Comparison of ENCODE assay signal across 1 cellular context in the genomic region with DNA sequence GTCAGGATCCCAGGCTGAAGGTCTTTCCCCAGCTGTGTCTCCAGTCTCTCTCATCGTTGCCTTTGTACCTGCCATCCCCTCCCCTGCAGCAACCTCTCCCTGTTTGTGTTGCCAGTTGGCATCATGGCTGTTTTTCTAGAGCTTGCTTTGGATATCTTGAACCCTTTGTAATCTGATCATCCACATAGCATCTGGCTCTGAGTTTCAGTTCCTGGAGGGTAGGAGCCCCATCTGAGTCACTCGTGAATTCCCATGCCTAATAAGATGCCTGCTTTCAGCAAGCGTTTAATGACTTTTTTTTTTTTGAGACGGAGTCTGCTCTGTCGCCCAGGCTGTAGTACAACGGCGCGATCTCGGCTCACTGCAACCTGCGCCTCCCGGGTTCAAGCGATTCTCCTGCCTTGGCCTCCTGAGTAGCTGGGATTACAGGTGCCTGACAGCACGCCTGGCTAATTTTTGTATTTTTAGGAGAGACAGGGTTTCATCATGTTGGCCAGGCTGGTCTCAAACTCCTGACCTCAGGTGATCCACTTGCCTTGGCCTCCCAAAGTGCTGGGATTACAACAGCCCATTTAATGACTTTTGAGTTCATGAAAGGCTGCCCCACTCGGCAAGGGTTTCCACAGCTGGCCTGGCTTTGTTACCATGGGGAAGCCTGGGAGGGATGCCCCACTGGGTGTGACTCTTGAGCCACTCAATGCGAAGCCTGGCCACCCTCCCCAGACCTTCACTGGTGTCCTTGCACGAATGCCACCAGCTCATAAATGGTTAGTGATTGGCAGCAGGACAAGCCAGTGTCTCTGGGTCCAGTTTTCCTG.
TF ChIP-seq lines count a peak whose summit lies in the region.

No MANE protein-coding gene starts in this region.

TF ChIP-seq in HCT116, 20 proteins besides CTCF, POLR2A, EP300 and RAD21 (continued from another document):
- TF ChIP-seq, protein P1, sequence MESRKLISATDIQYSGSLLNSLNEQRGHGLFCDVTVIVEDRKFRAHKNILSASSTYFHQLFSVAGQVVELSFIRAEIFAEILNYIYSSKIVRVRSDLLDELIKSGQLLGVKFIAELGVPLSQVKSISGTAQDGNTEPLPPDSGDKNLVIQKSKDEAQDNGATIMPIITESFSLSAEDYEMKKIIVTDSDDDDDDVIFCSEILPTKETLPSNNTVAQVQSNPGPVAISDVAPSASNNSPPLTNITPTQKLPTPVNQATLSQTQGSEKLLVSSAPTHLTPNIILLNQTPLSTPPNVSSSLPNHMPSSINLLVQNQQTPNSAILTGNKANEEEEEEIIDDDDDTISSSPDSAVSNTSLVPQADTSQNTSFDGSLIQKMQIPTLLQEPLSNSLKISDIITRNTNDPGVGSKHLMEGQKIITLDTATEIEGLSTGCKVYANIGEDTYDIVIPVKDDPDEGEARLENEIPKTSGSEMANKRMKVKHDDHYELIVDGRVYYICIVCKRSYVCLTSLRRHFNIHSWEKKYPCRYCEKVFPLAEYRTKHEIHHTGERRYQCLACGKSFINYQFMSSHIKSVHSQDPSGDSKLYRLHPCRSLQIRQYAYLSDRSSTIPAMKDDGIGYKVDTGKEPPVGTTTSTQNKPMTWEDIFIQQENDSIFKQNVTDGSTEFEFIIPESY (IDR thresholded peaks at IDR 0.05; ENCODE audit: extremely low read depth, insufficient replicate concordance, low read length), result no peak
- TF ChIP-seq TCF7L2 (IDR thresholded peaks at IDR 0.05; ENCODE audit: borderline replicate concordance, extremely low read depth, insufficient read depth, insufficient read length) (no peak), POLR2AphosphoS5 (IDR thresholded peaks at IDR 0.05; ENCODE audit: low read depth, low read length) (no peak), YY1 (IDR thresholded peaks at IDR 0.05; ENCODE audit: extremely low read depth, insufficient replicate concordance, low read depth, low read length) (no peak), ZNF274 (IDR thresholded peaks at IDR 0.05; ENCODE audit: low read depth, low read length) (no peak), JUND (IDR thresholded peaks at IDR 0.05) (no peak), ZFX (IDR thresholded peaks at IDR 0.05) (no peak), EGR1 (IDR thresholded peaks at IDR 0.05; ENCODE audit: low read depth) (no peak), FOSL1 (IDR thresholded peaks at IDR 0.05; ENCODE audit: low read depth) (no peak), EZH2phosphoT487 (IDR thresholded peaks at IDR 0.05; ENCODE audit: borderline replicate concordance) (no peak), REST (IDR thresholded peaks at IDR 0.05; ENCODE audit: low read depth) (no peak), EZH2 (IDR thresholded peaks at IDR 0.05) (no peak), SP1 (IDR thresholded peaks at IDR 0.05; ENCODE audit: low read depth) (no peak), SRF (IDR thresholded peaks at IDR 0.05; ENCODE audit: low read depth) (no peak)
- TF ChIP-seq, protein P2, sequence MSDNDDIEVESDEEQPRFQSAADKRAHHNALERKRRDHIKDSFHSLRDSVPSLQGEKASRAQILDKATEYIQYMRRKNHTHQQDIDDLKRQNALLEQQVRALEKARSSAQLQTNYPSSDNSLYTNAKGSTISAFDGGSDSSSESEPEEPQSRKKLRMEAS (IDR thresholded peaks at IDR 0.05), result no peak
- TF ChIP-seq, protein P3, sequence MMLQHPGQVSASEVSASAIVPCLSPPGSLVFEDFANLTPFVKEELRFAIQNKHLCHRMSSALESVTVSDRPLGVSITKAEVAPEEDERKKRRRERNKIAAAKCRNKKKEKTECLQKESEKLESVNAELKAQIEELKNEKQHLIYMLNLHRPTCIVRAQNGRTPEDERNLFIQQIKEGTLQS (IDR thresholded peaks at IDR 0.05), result no peak
